ENCODE assay signal across 15 cellular contexts in the genomic region with DNA sequence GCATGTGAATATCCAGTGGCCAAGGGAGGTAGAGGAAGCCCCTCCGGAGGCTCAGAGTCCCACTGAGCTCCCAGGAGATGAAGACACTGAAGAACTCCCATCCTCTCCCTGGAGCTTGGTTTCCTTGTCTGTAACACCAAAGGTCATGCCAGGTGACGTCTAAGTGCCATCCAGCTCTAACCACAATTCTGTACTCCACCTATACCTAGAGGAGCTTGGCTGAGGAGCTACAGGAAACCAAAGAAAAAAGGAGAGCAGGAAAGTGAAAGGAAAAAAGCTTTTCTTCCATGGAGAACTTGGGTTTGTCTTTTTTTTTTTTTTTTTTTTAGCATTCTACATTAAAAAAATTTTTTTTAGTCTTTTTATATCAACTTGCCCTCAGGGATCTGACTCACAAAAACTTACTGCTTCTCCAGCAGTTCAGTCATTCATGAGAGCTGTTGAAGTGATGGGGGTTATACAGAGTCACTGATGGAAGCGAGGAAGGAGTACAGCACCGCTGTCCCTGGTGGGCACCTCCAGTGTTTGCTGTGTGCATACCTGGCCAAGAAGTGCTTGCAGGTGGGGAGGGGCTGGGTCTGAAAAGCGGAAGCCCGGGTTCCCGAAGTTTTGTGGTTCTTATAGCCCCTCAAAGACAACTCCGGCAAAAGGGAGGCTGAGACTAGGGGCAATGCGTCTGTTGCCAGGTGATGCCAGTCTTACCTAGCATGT. TPM values are rescaled to one million over a fixed set of nuclear protein-coding genes. Genes with fewer than 3 reads are reported as not detected.
DNase-seq lines count a peak whose midpoint lies in the region; ATAC-seq and TF ChIP-seq lines count a peak whose summit lies in the region.
"Had no signal": no experiment of that assay in that cellular context is flagged by ENCODE, and none has a peak within 500 bp of the region (broad histone marks: within the 10 kb centered on the region; RNA-seq: fewer than 3 reads in every experiment).

No MANE protein-coding gene starts in this region.

- H3K4me2 ChIP-seq in PC-3 (ENCODE audit: low read length), result no peak overlapping the region

- no peaks in the 10 kb centered on the region for H4K20me1 ChIP-seq in PC-3 (ENCODE audit: low read length)

- H3K36me3 ChIP-seq in PC-3 (ENCODE audit: low read depth, low read length) (no peaks in the 10 kb centered on the region), mucosa of descending colon (ENCODE audit: low read depth) (no peaks in the 10 kb centered on the region), upper lobe of left lung (no peaks in the 10 kb centered on the region)

- no peak overlapping the region for H3K27ac ChIP-seq in PC-3 (ENCODE audit: low read length)
- H3K27ac ChIP-seq in upper lobe of left lung, result peak overlapping the region; percentile 21 to 82 (median 80)

- H3K27me3 ChIP-seq in PC-3 (ENCODE audit: low read length) (no peaks in the 10 kb centered on the region), upper lobe of left lung (no peaks in the 10 kb centered on the region)

- CTCF ChIA-PET in PC-3 (lab: Charles Lee), result interaction anchor here (0.6 to 1.2 kb wide), 2 partner anchors 28 to 77 kb away, joined by 4 read pairs; no protein-coding TSS in a partner anchor
- CTCF ChIA-PET in activated CD4-positive, alpha-beta T cell treated with anti-CD3 and anti-CD28 coated beads for 36 hours (lab: Charles Lee), result interaction anchor here (0.7 to 1.1 kb wide), 2 partner anchors 14 to 631 kb away, joined by 3 to 4 read pairs; no protein-coding TSS in a partner anchor

- ATAC-seq in PC-3 (peak; percentile 75), mucosa of descending colon (peak; percentile 48), upper lobe of left lung (ENCODE audit: low FRiP score in 2 of 2) (peak; percentile 40 to 65), GM19455 (IDR thresholded peaks at IDR 0.05; ENCODE audit: unreplicated experiment) (no peak)
- no peak for ATAC-seq in activated CD4-positive, alpha-beta T cell treated with anti-CD3 and anti-CD28 coated beads for 36 hours
- ATAC-seq: stimulated activated naive CD8-positive, alpha-beta T cell treated with anti-CD3 and anti-CD28 coated beads, Interleukin-15, Interleukin-2, amounts not matched to agents 100 U/mL and 50 U/mL, for 24 hours had no signal

- BruUV-seq in PC-3 (replicated peaks; lab: Mats Ljungman, UMichigan), result no TSS peak

- no peaks in the 10 kb centered on the region for H3K27me3 Mint-ChIP-seq in activated CD4-positive, alpha-beta T cell treated with anti-CD3 and anti-CD28 coated beads for 36 hours
- H3K27me3 Mint-ChIP-seq: central memory CD8-positive, alpha-beta T cell had no signal

- intact Hi-C loops in PC-3 (cut with micrococcal nuclease), result no loop called here
- intact Hi-C loops in mucosa of descending colon (cut with DNase I, micrococcal nuclease), result no loop called here
- intact Hi-C loops in activated CD4-positive, alpha-beta T cell treated with anti-CD3 and anti-CD28 coated beads for 36 hours (cut with DNase I, micrococcal nuclease), result no loop called here

- no peaks in the 10 kb centered on the region for H3K4me1 Mint-ChIP-seq in activated CD4-positive, alpha-beta T cell treated with anti-CD3 and anti-CD28 coated beads for 36 hours
- H3K4me1 Mint-ChIP-seq: activated CD4-positive, alpha-beta T cell treated with anti-CD3 and anti-CD28 coated beads, Interleukin-2, amount 10 ng/mL, durations not matched to agents 24 days and 14 days; central memory CD8-positive, alpha-beta T cell had no signal

- H3K4me3 ChIP-seq in PC-3 (ENCODE audit: low read length) (no peak overlapping the region), mucosa of descending colon (no peak overlapping the region), upper lobe of left lung (no peak overlapping the region)

- no peak overlapping the region for H3K27ac Mint-ChIP-seq in activated CD4-positive, alpha-beta T cell treated with anti-CD3 and anti-CD28 coated beads for 36 hours
- H3K27ac Mint-ChIP-seq: activated CD4-positive, alpha-beta T cell treated with anti-CD3 and anti-CD28 coated beads, Interleukin-2, amount 10 ng/mL, durations not matched to agents 24 days and 14 days had no signal

- WGBS in upper lobe of left lung, 2 donors, result 72 to 77% methylated on average over 8 to 9 of the region's 9 CpGs

- H2AFZ ChIP-seq in PC-3 (ENCODE audit: low read length), result no peak overlapping the region

- peaks cover 16% of the 10 kb centered on the region; the same call in 1 of the 2 replicates for H3K4me1 ChIP-seq in PC-3 (ENCODE audit: insufficient read depth, low read length)
- H3K4me1 ChIP-seq in mucosa of descending colon (ENCODE audit: low read depth), result no peaks in the 10 kb centered on the region
- H3K4me1 ChIP-seq in upper lobe of left lung, result peaks cover 26 to 40% (median 35%) of the 10 kb centered on the region in 4 donors
- H3K4me1 ChIP-seq: Caco-2 had no signal

- H3K9me3 ChIP-seq in PC-3 (ENCODE audit: low read length), result no peaks in the 10 kb centered on the region
- H3K9me3 ChIP-seq in mucosa of descending colon, result no peaks in the 10 kb centered on the region
- H3K9me3 ChIP-seq in upper lobe of left lung, result no peaks in the 10 kb centered on the region
- H3K9me3 ChIP-seq: Caco-2 had no signal

- POLR2A ChIA-PET in PC-3 (lab: Charles Lee; ENCODE audit: unreplicated experiment), result no interaction called here
- POLR2A ChIA-PET in activated CD4-positive, alpha-beta T cell treated with anti-CD3 and anti-CD28 coated beads for 36 hours (lab: Charles Lee), result no interaction called here

- no peaks in the 10 kb centered on the region for H3K36me3 Mint-ChIP-seq in activated CD4-positive, alpha-beta T cell treated with anti-CD3 and anti-CD28 coated beads for 36 hours (ENCODE audit: low read depth)

- DNase-seq in PC-3 (peak; percentile 46), epidermal melanocyte (ENCODE audit: insufficient read length, low spot score) (peak; percentile 39), mucosa of descending colon (no peak), upper lobe of left lung (peak in 1 of 2 donors; percentile 59), NCI-H524 treated with DMSO at 0.1 percent for 48 hours (lab: John Stamatoyannopoulos, UW) (no peak), iPS-NIHi7 (ENCODE audit: extremely low spot score) (no peak)
- no peak for DNase-seq in activated CD4-positive, alpha-beta T cell treated with anti-CD3 and anti-CD28 coated beads for 36 hours
- DNase-seq: activated CD4-positive, alpha-beta T cell treated with anti-CD3 and anti-CD28 coated beads, Interleukin-2, amount 10 ng/mL, durations not matched to agents 24 days and 14 days; Caco-2; left cardiac atrium; NCI-H187; stimulated activated CD4-positive, alpha-beta T cell treated with anti-CD3 and anti-CD28 coated beads, Interleukin-2, amount 100 ng/mL, for 48 hours; stimulated activated naive CD8-positive, alpha-beta T cell treated with anti-CD3 and anti-CD28 coated beads, Interleukin-15, Interleukin-2, amounts not matched to agents 100 U/mL and 50 U/mL, for 24 hours had no signal

- no peak for TF ChIP-seq EP300 in upper lobe of left lung (IDR thresholded peaks at IDR 0.05)

- no peaks in the 10 kb centered on the region for H3K9me2 ChIP-seq in PC-3 (replicated peaks; ENCODE audit: low read length)

- no peaks in the 10 kb centered on the region for H3K79me2 ChIP-seq in PC-3 (ENCODE audit: low read length)

- H3K9ac ChIP-seq in PC-3 (ENCODE audit: low read length), result no peak overlapping the region

- no peak overlapping the region for H3K4me3 Mint-ChIP-seq in activated CD4-positive, alpha-beta T cell treated with anti-CD3 and anti-CD28 coated beads for 36 hours
- H3K4me3 Mint-ChIP-seq: activated CD4-positive, alpha-beta T cell treated with anti-CD3 and anti-CD28 coated beads, Interleukin-2, amount 10 ng/mL, durations not matched to agents 24 days and 14 days; central memory CD8-positive, alpha-beta T cell had no signal

- TF ChIP-seq CTCF in PC-3 (conservative IDR thresholded peaks at IDR 0.05; ENCODE audit: low read depth, low read length) (no peak), mucosa of descending colon (IDR thresholded peaks at IDR 0.05) (no peak), upper lobe of left lung (IDR thresholded peaks at IDR 0.05) (no peak)

- TF ChIP-seq POLR2A in upper lobe of left lung (IDR thresholded peaks at IDR 0.05), result no peak

- H3K9me3 Mint-ChIP-seq in activated CD4-positive, alpha-beta T cell treated with anti-CD3 and anti-CD28 coated beads for 36 hours (ENCODE audit: low read depth), result no peaks in the 10 kb centered on the region
- H3K9me3 Mint-ChIP-seq: activated CD4-positive, alpha-beta T cell treated with anti-CD3 and anti-CD28 coated beads, Interleukin-2, amount 10 ng/mL, durations not matched to agents 24 days and 14 days; central memory CD8-positive, alpha-beta T cell had no signal

- H3F3A ChIP-seq in PC-3 (ENCODE audit: low read length, unreplicated experiment), result no peaks in the 10 kb centered on the region

RNA-seq across cellular contexts. Expression of gene MINDY4, which starts 46.0 kb away (rescaled TPM):
- total RNA-seq in PC-3 (2014; rRNA removed) (3.0 TPM in 2 replicates), mucosa of descending colon (1 to 10 TPM; 4.0 to 9.1 (median 4.7) TPM), upper lobe of left lung (10 to 100 TPM in 5 of 6 donors, 1 to 10 TPM in 1; 7.7 to 43.0 (median 19.4) TPM)
- total RNA-seq in activated CD4-positive, alpha-beta T cell treated with anti-CD3 and anti-CD28 coated beads for 36 hours, result 1 to 10 TPM; 1.4 to 1.7 TPM

Comparison
In these comparisons a context has a peak if more than half of its experiments do, and no peak if none do; other contexts are left out.
1. ATAC-seq: peak in PC-3 (single experiment), mucosa of descending colon (single experiment) and upper lobe of left lung (2 of 2); none in GM19455 (single experiment) and activated CD4-positive, alpha-beta T cell treated with anti-CD3 and anti-CD28 coated beads for 36 hours (single experiment).
2. DNase-seq: peak in PC-3 (single experiment) and epidermal melanocyte (single experiment); none in mucosa of descending colon (0 of 3), NCI-H524 treated with DMSO at 0.1 percent for 48 hours (single experiment), activated CD4-positive, alpha-beta T cell treated with anti-CD3 and anti-CD28 coated beads for 36 hours (single experiment) and iPS-NIHi7 (single experiment).